Comparison of ENCODE assay signal across 17 cellular contexts in genomic region chr3:52227117-52227516, GRCh38. TPM values are rescaled to one million over a fixed set of nuclear protein-coding genes. Genes with fewer than 3 reads are reported as not detected.
A peak's percentile ranks its signal among the peaks of the same experiment; 100 is the strongest.
DNase-seq lines count a peak whose midpoint lies in the region; ATAC-seq and TF ChIP-seq lines count a peak whose summit lies in the region.
"Had no signal": no experiment of that assay in that cellular context is flagged by ENCODE, and none has a peak within 500 bp of the region (broad histone marks: within the 10 kb centered on the region; RNA-seq: fewer than 3 reads in every experiment).

No MANE protein-coding gene starts in this region.

- peaks cover 37 to 60% (median 47%) of the 10 kb centered on the region in 11 experiments for H3K36me3 ChIP-seq in BLaER1 treated with 17β-estradiol and CSF1 and Interleukin-3, amounts not matched to agents 10 nM and 100 nM
- peaks cover 30% of the 10 kb centered on the region for H3K36me3 ChIP-seq in RWPE2 (ENCODE audit: low read depth)
- peaks cover 9% of the 10 kb centered on the region for H3K36me3 ChIP-seq in BE2C

- H3K27ac ChIP-seq in BLaER1 treated with 17β-estradiol and CSF1 and Interleukin-3, amounts not matched to agents 10 nM and 100 nM = peak overlapping the region in 9 of 11 experiments; percentile 54 to 97 (median 87); a peak in 16 of 22 replicates
- no peak overlapping the region for H3K27ac ChIP-seq in RWPE2 (ENCODE audit: poor library complexity, severe bottlenecking)
- H3K27ac ChIP-seq in foreskin keratinocyte = no peak overlapping the region
- H3K27ac ChIP-seq: C4-2B had no signal

- ATAC-seq in RWPE2 (ENCODE audit: low read depth) = no peak
- no peak for ATAC-seq in foreskin keratinocyte
- no peak for ATAC-seq in GM19328 (IDR thresholded peaks at IDR 0.05; ENCODE audit: unreplicated experiment)
- no peak for ATAC-seq in HG02678 (IDR thresholded peaks at IDR 0.05; ENCODE audit: unreplicated experiment)

- peaks cover 56 to 100% (median 96%) of the 10 kb centered on the region in 10 experiments for H3K4me1 ChIP-seq in BLaER1 treated with 17β-estradiol and CSF1 and Interleukin-3, amounts not matched to agents 10 nM and 100 nM
- H3K4me1 ChIP-seq in RWPE2 (ENCODE audit: insufficient read depth, poor library complexity, severe bottlenecking) (no peaks in the 10 kb centered on the region), foreskin keratinocyte (no peaks in the 10 kb centered on the region), BE2C (no peaks in the 10 kb centered on the region)
- H3K4me1 ChIP-seq: HAP-1 had no signal

- no peak overlapping the region for H3K4me3 ChIP-seq in BLaER1 treated with 17β-estradiol and CSF1 and Interleukin-3, amounts not matched to agents 10 nM and 100 nM
- no peak overlapping the region for H3K4me3 ChIP-seq in RWPE2 (ENCODE audit: severe bottlenecking)
- no peak overlapping the region for H3K4me3 ChIP-seq in BE2C (ENCODE audit: low read depth, low read length)
- H3K4me3 ChIP-seq: HAP-1 had no signal

- H3K9ac ChIP-seq in BLaER1 treated with 17β-estradiol and CSF1 and Interleukin-3, amounts not matched to agents 10 nM and 100 nM = peak overlapping the region in 10 of 11 experiments; percentile 20 to 86 (median 72); a peak in 15 of 22 replicates

- TF ChIP-seq CTCF in GM10266 (IDR thresholded peaks at IDR 0.05; ENCODE audit: control insufficient read depth, insufficient read depth, low read depth, missing control alignments) = peak; percentile 3
- TF ChIP-seq CTCF in RWPE2 (IDR thresholded peaks at IDR 0.05; ENCODE audit: poor library complexity, severe bottlenecking) = peak; percentile 23
- peak; percentile 23 for TF ChIP-seq CTCF in foreskin keratinocyte (conservative IDR thresholded peaks at IDR 0.05)
- no peak for TF ChIP-seq CTCF in BE2C (IDR thresholded peaks at IDR 0.05; ENCODE audit: low read depth, low read length)

- no peaks in the 10 kb centered on the region for H3K27me3 ChIP-seq in BLaER1 treated with 17β-estradiol and CSF1 and Interleukin-3, amounts not matched to agents 10 nM and 100 nM
- no peaks in the 10 kb centered on the region for H3K27me3 ChIP-seq in RWPE2 (ENCODE audit: insufficient read depth, poor library complexity, severe bottlenecking)
- no peaks in the 10 kb centered on the region for H3K27me3 ChIP-seq in foreskin keratinocyte
- no peaks in the 10 kb centered on the region for H3K27me3 ChIP-seq in BE2C

- H4K20me1 ChIP-seq in BLaER1 treated with 17β-estradiol and CSF1 and Interleukin-3, amounts not matched to agents 10 nM and 100 nM = peaks cover 10 to 70% (median 37%) of the 10 kb centered on the region in 11 experiments; a peak in 21 of 22 replicates

- DNase-seq in GM10266 (ENCODE audit: extremely low spot score) (no peak), RWPE2 (ENCODE audit: low spot score) (no peak), foreskin keratinocyte (no peak), GF-D8 (lab: John Stamatoyannopoulos, UW) (no peak), BE2C (no peak)
- DNase-seq: activated gamma-delta T cell, caudate nucleus, kidney, MM.1S, retina, T-helper 1 cell had no signal

- H3K4me2 ChIP-seq in BLaER1 treated with 17β-estradiol and CSF1 and Interleukin-3, amounts not matched to agents 10 nM and 100 nM = peak overlapping the region in 10 of 11 experiments; percentile 63 to 100 (median 97); a peak in 19 of 22 replicates

- H3K9me3 ChIP-seq in BLaER1 treated with 17β-estradiol and CSF1 and Interleukin-3, amounts not matched to agents 10 nM and 100 nM (replicated peaks in 1 of 11) = no peaks in the 10 kb centered on the region
- H3K9me3 ChIP-seq in RWPE2 (ENCODE audit: severe bottlenecking) (no peaks in the 10 kb centered on the region), BE2C (no peaks in the 10 kb centered on the region)
- H3K9me3 ChIP-seq: HAP-1 had no signal

RNA-seq across cellular contexts. Expression of gene TLR9, which starts 1.7 kb away (rescaled TPM):
- total RNA-seq in foreskin keratinocyte = not detected in 2 replicates
- not detected in 2 replicates for polyA plus RNA-seq in foreskin keratinocyte
- polyA plus RNA-seq in BE2C (2012; ENCODE audit: insufficient read depth, insufficient read length, low read depth) = not detected
- total RNA-seq: endothelial cell of umbilical vein had no signal
- polyA plus RNA-seq: endothelial cell of umbilical vein had no signal

RNA-seq across cellular contexts. Expression of gene TWF2, which starts 11.8 kb away (rescaled TPM):
- total RNA-seq in foreskin keratinocyte = 96.6 and 107 TPM in 2 replicates
- polyA plus RNA-seq in foreskin keratinocyte = 125 and 141 TPM in 2 replicates
- 72.0 TPM for polyA plus RNA-seq in BE2C (2012; ENCODE audit: insufficient read depth, insufficient read length, low read depth)

RNA-seq across cellular contexts. Expression of gene PPM1M, which starts 18.4 kb away (rescaled TPM):
- 9.2 and 9.8 TPM in 2 replicates for total RNA-seq in foreskin keratinocyte
- polyA plus RNA-seq in foreskin keratinocyte = 11.0 and 11.3 TPM in 2 replicates
- 5.6 TPM for polyA plus RNA-seq in BE2C (2012; ENCODE audit: insufficient read depth, insufficient read length, low read depth)

RNA-seq across cellular contexts. Expression of gene ALAS1, which starts 29.2 kb away (rescaled TPM):
- total RNA-seq in foreskin keratinocyte = 57.7 and 67.5 TPM in 2 replicates
- 48.9 and 52.6 TPM in 2 replicates for polyA plus RNA-seq in foreskin keratinocyte
- 33.2 TPM for polyA plus RNA-seq in BE2C (2012; ENCODE audit: insufficient read depth, insufficient read length, low read depth)

RNA-seq across cellular contexts. Expression of gene WDR82, which starts 51.3 kb away (rescaled TPM):
- 70.1 and 73.6 TPM in 2 replicates for total RNA-seq in foreskin keratinocyte
- polyA plus RNA-seq in foreskin keratinocyte = 24.8 and 30.2 TPM in 2 replicates
- 64.6 TPM for polyA plus RNA-seq in BE2C (2012; ENCODE audit: insufficient read depth, insufficient read length, low read depth)

Comparison
In these comparisons a context has a peak if more than half of its experiments do, and no peak if none do; other contexts are left out.
1. H3K27ac ChIP-seq: peak in BLaER1 treated with 17β-estradiol and CSF1 and Interleukin-3, amounts not matched to agents 10 nM and 100 nM (9 of 11); none in RWPE2 (single experiment) and foreskin keratinocyte (single experiment).